In the genomic region with DNA sequence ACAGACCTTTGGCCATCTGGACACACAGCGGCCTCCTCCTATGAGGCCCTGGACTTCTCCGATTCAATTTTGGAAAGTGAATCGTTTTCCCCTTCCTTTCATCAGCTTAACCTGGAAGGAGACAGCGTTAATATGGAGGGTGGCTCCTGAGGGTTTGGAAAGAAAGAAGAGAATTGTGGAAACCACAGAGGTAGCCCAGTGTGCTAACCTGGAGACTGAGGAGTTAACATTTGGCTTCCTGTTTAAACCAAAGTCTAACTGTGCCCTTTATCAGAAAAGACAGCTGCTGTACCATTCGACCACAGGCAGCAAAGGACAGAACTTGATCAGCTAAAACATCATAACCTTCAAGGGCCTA, we compare ENCODE assay signal across 1 cellular context.
TF ChIP-seq lines count a peak whose summit lies in the region.

No MANE protein-coding gene starts in this region.

TF ChIP-seq in WTC11, 78 proteins besides CTCF, POLR2A, EP300 and RAD21 (continued from another document):
- no peak for TF ChIP-seq FOXP4 (CRISPR knock-in tag; IDR thresholded peaks at IDR 0.05)
- TF ChIP-seq, protein P1, sequence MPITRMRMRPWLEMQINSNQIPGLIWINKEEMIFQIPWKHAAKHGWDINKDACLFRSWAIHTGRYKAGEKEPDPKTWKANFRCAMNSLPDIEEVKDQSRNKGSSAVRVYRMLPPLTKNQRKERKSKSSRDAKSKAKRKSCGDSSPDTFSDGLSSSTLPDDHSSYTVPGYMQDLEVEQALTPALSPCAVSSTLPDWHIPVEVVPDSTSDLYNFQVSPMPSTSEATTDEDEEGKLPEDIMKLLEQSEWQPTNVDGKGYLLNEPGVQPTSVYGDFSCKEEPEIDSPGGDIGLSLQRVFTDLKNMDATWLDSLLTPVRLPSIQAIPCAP (CRISPR knock-in tag; IDR thresholded peaks at IDR 0.05), result no peak
- TF ChIP-seq ZNF263 (CRISPR knock-in tag; IDR thresholded peaks at IDR 0.05; ENCODE audit: low read depth), result no peak
- TF ChIP-seq MAX (CRISPR knock-in tag; IDR thresholded peaks at IDR 0.05), result no peak
